Comparison of ENCODE assay signal across 8 cellular contexts in the genomic region with DNA sequence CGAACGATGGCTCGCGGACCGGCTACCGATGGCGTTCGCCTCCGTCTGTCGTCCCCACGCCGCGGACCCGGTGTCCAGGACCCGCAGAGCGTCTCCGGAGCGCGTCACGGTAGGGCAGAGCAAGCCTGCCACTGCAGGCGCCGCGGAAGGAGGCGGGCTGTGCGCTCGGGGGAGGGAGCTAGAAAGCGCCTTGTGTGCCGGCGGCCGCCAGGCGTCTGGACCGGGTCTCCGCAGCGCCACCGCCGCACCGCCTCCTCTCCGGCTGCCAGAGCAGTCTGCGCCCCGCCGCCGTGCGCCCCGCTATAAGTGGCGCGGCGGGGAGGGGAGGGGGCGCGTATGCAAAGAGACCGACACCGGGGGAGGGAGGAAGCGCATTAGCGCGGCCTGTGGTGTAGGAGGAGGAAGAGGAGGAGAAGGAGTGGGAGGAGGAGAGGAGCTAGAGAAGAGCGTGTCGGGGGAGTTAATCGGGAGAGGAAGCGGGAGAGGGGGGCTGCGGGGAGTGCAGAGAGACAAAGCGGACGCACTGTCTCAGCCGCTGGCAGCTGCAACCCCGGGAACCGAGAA. TPM values are rescaled to one million over a fixed set of nuclear protein-coding genes. Genes with fewer than 3 reads are reported as not detected.
DNase-seq lines count a peak whose midpoint lies in the region; ATAC-seq, FAIRE-seq and TF ChIP-seq lines count a peak whose summit lies in the region.

A gene with protein sequence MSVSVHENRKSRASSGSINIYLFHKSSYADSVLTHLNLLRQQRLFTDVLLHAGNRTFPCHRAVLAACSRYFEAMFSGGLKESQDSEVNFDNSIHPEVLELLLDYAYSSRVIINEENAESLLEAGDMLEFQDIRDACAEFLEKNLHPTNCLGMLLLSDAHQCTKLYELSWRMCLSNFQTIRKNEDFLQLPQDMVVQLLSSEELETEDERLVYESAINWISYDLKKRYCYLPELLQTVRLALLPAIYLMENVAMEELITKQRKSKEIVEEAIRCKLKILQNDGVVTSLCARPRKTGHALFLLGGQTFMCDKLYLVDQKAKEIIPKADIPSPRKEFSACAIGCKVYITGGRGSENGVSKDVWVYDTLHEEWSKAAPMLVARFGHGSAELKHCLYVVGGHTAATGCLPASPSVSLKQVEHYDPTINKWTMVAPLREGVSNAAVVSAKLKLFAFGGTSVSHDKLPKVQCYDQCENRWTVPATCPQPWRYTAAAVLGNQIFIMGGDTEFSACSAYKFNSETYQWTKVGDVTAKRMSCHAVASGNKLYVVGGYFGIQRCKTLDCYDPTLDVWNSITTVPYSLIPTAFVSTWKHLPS (minus strand): TSS at position 279 of the 564 bp plus-strand sequence. CDS start 4,243 bp downstream, outside the sequence.

- no peaks in the 10 kb centered on the region for H3K36me3 Mint-ChIP-seq in activated CD8-positive, alpha-beta T cell treated with anti-CD3 and anti-CD28 coated beads, Interleukin-2, amount 10 ng/mL, durations not matched to agents 7 days and 5 days (ENCODE audit: low read depth)

- no peaks in the 10 kb centered on the region for H3K9me3 Mint-ChIP-seq in activated CD8-positive, alpha-beta T cell treated with anti-CD3 and anti-CD28 coated beads, Interleukin-2, amount 10 ng/mL, durations not matched to agents 7 days and 5 days (ENCODE audit: insufficient read depth)

- H3K27ac Mint-ChIP-seq in activated CD8-positive, alpha-beta T cell treated with anti-CD3 and anti-CD28 coated beads, Interleukin-2, amount 10 ng/mL, durations not matched to agents 7 days and 5 days = peak within 1 kb of the TSS; percentile 41

- H3K4me1 Mint-ChIP-seq in activated CD8-positive, alpha-beta T cell treated with anti-CD3 and anti-CD28 coated beads, Interleukin-2, amount 10 ng/mL, durations not matched to agents 7 days and 5 days (ENCODE audit: low read depth) = peaks cover 30% of the 10 kb centered on the region

- H3K4me3 Mint-ChIP-seq in activated CD8-positive, alpha-beta T cell treated with anti-CD3 and anti-CD28 coated beads, Interleukin-2, amount 10 ng/mL, durations not matched to agents 7 days and 5 days = peak within 1 kb of the TSS; percentile 77

- TF ChIP-seq CTCF in C4-2B (conservative IDR thresholded peaks at IDR 0.05) = peak; percentile 78

- ATAC-seq in HG03457 (IDR thresholded peaks at IDR 0.05; ENCODE audit: unreplicated experiment) = peak; percentile 47
- peak; percentile 93 for ATAC-seq in activated CD8-positive, alpha-beta T cell treated with anti-CD3 and anti-CD28 coated beads, Interleukin-2, amount 10 ng/mL, durations not matched to agents 7 days and 5 days

- peak within 1 kb of the TSS; percentile 73 for H3K27ac ChIP-seq in C4-2B

- CTCF ChIA-PET in activated CD8-positive, alpha-beta T cell treated with anti-CD3 and anti-CD28 coated beads, Interleukin-2, amount 10 ng/mL, durations not matched to agents 7 days and 5 days (lab: Charles Lee) = interaction anchor here (1.0 to 5.5 kb wide), 10 partner anchors 9 to 738 kb away, joined by 3 to 38 read pairs (median 4); no protein-coding TSS in a partner anchor

- peaks cover 53% of the 10 kb centered on the region for H3K27me3 Mint-ChIP-seq in activated CD8-positive, alpha-beta T cell treated with anti-CD3 and anti-CD28 coated beads, Interleukin-2, amount 10 ng/mL, durations not matched to agents 7 days and 5 days (ENCODE audit: low read depth)

- no peak for DNase-seq in GM19239 (ENCODE audit: insufficient read length, low spot score)
- DNase-seq in NCI-H748 treated with DMSO at 0.1 percent for 48 hours (lab: John Stamatoyannopoulos, UW) = peak; percentile 96
- DNase-seq in activated CD8-positive, alpha-beta T cell treated with anti-CD3 and anti-CD28 coated beads, Interleukin-2, amount 10 ng/mL, durations not matched to agents 7 days and 5 days = peak; percentile 82
- peak; percentile 17 for DNase-seq in effector CD8-positive, alpha-beta T cell (lab: John Stamatoyannopoulos, UW)
- peak; percentile 77 to 95 for DNase-seq in lung microvascular endothelial cell (ENCODE audit: low read depth in 2 of 2)
- peak; percentile 40 to 73 (median 53) for DNase-seq in stimulated activated CD4-positive, alpha-beta T cell treated with anti-CD3 and anti-CD28 coated beads, TNF-alpha, amount 100 ng/mL, for 24 hours (ENCODE audit: low read depth in 3 of 3)

- FAIRE-seq in GM19239 (lab: Jason Lieb, UNC) = peak; percentile 75

- POLR2A ChIA-PET in activated CD8-positive, alpha-beta T cell treated with anti-CD3 and anti-CD28 coated beads, Interleukin-2, amount 10 ng/mL, durations not matched to agents 7 days and 5 days (lab: Charles Lee) = interaction anchor here (0.6 to 1.3 kb wide), 2 partner anchors 61 to 65 kb away, joined by 3 to 4 read pairs; no protein-coding TSS in a partner anchor

RNA-seq across cellular contexts. Expression of the gene that starts here (rescaled TPM):
- total RNA-seq in activated CD8-positive, alpha-beta T cell treated with anti-CD3 and anti-CD28 coated beads, Interleukin-2, amount 10 ng/mL, durations not matched to agents 7 days and 5 days = under 1 TPM; 0.50 to 0.55 TPM
- total RNA-seq in lung microvascular endothelial cell = 11.1 and 29.9 TPM in 2 replicates

Comparison
In these comparisons a context has a peak if more than half of its experiments do, and no peak if none do; other contexts are left out.
1. Peak in DNase-seq and ATAC-seq in activated CD8-positive, alpha-beta T cell treated with anti-CD3 and anti-CD28 coated beads, Interleukin-2, amount 10 ng/mL, durations not matched to agents 7 days and 5 days; RNA of the gene not detected or under 1 TPM.